In the genomic region with DNA sequence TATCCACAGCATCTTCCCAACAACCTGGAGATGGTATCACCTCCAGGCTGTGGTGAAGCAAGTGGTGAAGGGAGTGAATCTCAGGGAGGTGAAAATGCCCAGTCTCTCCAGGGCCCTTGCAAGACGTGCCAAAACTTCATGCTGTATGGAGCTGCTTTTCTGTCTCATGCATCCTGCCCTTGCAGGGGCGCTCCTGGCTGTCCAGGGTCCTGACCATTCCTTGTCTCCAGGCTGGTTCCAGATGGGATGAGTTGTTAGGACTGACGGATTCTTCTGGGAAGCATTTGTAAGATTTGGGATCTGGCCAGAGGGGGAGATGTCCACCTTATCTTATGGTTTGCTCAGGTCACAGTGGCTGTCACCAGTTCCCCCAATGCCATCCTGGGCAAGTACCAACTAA, we compare ENCODE assay signal across 2 cellular contexts.
TF ChIP-seq lines count a peak whose summit lies in the region.

No MANE protein-coding gene starts in this region.

TF ChIP-seq in Ishikawa, 13 proteins besides CTCF, POLR2A, EP300 and RAD21:
- TF ChIP-seq YY1 (IDR thresholded peaks at IDR 0.05; ENCODE audit: low read depth): no peak
- TF ChIP-seq TAF1 (IDR thresholded peaks at IDR 0.05; ENCODE audit: low read depth): no peak
- TF ChIP-seq EGR1 (IDR thresholded peaks at IDR 0.05): no peak
- TF ChIP-seq, protein P1, sequence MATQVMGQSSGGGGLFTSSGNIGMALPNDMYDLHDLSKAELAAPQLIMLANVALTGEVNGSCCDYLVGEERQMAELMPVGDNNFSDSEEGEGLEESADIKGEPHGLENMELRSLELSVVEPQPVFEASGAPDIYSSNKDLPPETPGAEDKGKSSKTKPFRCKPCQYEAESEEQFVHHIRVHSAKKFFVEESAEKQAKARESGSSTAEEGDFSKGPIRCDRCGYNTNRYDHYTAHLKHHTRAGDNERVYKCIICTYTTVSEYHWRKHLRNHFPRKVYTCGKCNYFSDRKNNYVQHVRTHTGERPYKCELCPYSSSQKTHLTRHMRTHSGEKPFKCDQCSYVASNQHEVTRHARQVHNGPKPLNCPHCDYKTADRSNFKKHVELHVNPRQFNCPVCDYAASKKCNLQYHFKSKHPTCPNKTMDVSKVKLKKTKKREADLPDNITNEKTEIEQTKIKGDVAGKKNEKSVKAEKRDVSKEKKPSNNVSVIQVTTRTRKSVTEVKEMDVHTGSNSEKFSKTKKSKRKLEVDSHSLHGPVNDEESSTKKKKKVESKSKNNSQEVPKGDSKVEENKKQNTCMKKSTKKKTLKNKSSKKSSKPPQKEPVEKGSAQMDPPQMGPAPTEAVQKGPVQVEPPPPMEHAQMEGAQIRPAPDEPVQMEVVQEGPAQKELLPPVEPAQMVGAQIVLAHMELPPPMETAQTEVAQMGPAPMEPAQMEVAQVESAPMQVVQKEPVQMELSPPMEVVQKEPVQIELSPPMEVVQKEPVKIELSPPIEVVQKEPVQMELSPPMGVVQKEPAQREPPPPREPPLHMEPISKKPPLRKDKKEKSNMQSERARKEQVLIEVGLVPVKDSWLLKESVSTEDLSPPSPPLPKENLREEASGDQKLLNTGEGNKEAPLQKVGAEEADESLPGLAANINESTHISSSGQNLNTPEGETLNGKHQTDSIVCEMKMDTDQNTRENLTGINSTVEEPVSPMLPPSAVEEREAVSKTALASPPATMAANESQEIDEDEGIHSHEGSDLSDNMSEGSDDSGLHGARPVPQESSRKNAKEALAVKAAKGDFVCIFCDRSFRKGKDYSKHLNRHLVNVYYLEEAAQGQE (IDR thresholded peaks at IDR 0.05; ENCODE audit: low read depth): peak; percentile 82
- TF ChIP-seq TCF12 (IDR thresholded peaks at IDR 0.05; ENCODE audit: low read depth): no peak
TF ChIP-seq in Ishikawa: peak in this region for 1.

TF ChIP-seq in H1, 55 proteins besides CTCF, POLR2A, EP300 and RAD21:
- no peak for TF ChIP-seq CHD2 (IDR thresholded peaks at IDR 0.05; ENCODE audit: low read length)
- no peak for TF ChIP-seq GTF2F1 (IDR thresholded peaks at IDR 0.05; ENCODE audit: borderline replicate concordance, low read depth, low read length)
- TF ChIP-seq CBX5 (IDR thresholded peaks at IDR 0.05; ENCODE audit: low read depth, low read length): no peak
